In the genomic region with DNA sequence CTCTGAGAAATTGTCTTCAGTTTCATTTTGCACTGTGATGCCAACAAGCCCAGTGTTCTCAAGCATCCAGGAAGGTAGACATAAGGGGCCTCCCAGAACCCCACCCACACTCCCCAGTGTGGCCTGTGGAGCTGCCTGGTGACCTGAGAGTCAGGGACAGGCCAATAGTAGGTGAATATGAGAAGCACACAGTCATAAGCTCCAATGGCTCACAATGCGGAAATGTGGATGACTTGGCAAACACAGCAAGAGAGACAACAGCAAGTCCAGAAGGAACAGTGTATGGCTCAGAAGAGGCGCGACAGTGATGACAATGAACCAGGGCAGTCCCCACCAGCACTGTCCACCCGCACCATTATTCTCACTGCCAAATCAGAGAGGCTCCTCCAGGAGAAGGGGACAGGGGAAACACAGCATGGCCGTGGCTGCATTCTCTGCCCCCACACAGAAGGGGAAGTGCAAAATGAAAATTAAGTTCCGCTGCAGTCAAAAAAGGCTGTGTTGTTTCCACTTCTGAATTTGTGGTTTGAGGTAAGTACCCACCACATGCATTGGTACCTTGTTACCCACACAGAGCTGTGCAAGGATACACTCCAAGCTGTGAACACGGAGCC, we compare ENCODE assay signal across 11 cellular contexts.
DNase-seq lines count a peak whose midpoint lies in the region; ATAC-seq and TF ChIP-seq lines count a peak whose summit lies in the region.
"Had no signal": no experiment of that assay in that cellular context is flagged by ENCODE, and none has a peak within 500 bp of the region (broad histone marks: within the 10 kb centered on the region; RNA-seq: fewer than 3 reads in every experiment).

No MANE protein-coding gene starts in this region.

- peak overlapping the region in 2 of 11 experiments; percentile 5 to 27; a peak in 2 of 22 replicates for H3K27ac ChIP-seq in BLaER1 treated with 17β-estradiol and CSF1 and Interleukin-3, amounts not matched to agents 10 nM and 100 nM
- no peak overlapping the region for H3K27ac ChIP-seq in CD8-positive, alpha-beta T cell (ENCODE audit: low read depth, low read length)
- H3K27ac ChIP-seq in uterus: no peak overlapping the region

- peak overlapping the region; percentile 56 to 80 (median 67) for H3K4me2 ChIP-seq in BLaER1 treated with 17β-estradiol and CSF1 and Interleukin-3, amounts not matched to agents 10 nM and 100 nM

- peaks cover 0 to 2% (median 0%) of the 10 kb centered on the region in 7 donors for H3K9me3 Mint-ChIP-seq in CD14-positive monocyte
- H3K9me3 Mint-ChIP-seq in CD8-positive, alpha-beta T cell: no peaks in the 10 kb centered on the region
- H3K9me3 Mint-ChIP-seq: nephron progenitor cell had no signal

- H3K27me3 Mint-ChIP-seq in CD14-positive monocyte (ENCODE audit: low read depth in 3 of 3): peaks cover 1 to 5% (median 2%) of the 10 kb centered on the region in 3 donors
- H3K27me3 Mint-ChIP-seq in CD8-positive, alpha-beta T cell (ENCODE audit: low read depth): peaks cover 13% of the 10 kb centered on the region

- H3K27me3 ChIP-seq in BLaER1 treated with 17β-estradiol and CSF1 and Interleukin-3, amounts not matched to agents 10 nM and 100 nM: peaks cover 0 to 11% (median 0%) of the 10 kb centered on the region in 11 experiments; a peak in 2 of 22 replicates
- H3K27me3 ChIP-seq in CD8-positive, alpha-beta T cell (ENCODE audit: insufficient read depth, low read length): no peaks in the 10 kb centered on the region
- H3K27me3 ChIP-seq in uterus: no peaks in the 10 kb centered on the region

- CTCF ChIA-PET in CD8-positive, alpha-beta T cell (lab: Charles Lee): no interaction called here

- DNase-seq in KBM-7 (peak; percentile 63), CD14-positive monocyte (ENCODE audit: low spot score) (no peak), uterus (no peak), NCI-H2107 treated with DMSO at 0.1 percent for 48 hours (lab: John Stamatoyannopoulos, UW; ENCODE audit: unreplicated experiment) (no peak)
- no peak for DNase-seq in CD8-positive, alpha-beta T cell
- DNase-seq: central memory CD4-positive, alpha-beta T cell; nephron progenitor cell had no signal

- H3K4me1 ChIP-seq in BLaER1 treated with 17β-estradiol and CSF1 and Interleukin-3, amounts not matched to agents 10 nM and 100 nM: peaks cover 15 to 22% (median 18%) of the 10 kb centered on the region in 10 experiments
- no peaks in the 10 kb centered on the region for H3K4me1 ChIP-seq in CD8-positive, alpha-beta T cell (ENCODE audit: insufficient read depth, low read length)
- no peaks in the 10 kb centered on the region for H3K4me1 ChIP-seq in uterus

- H3K36me3 ChIP-seq in BLaER1 treated with 17β-estradiol and CSF1 and Interleukin-3, amounts not matched to agents 10 nM and 100 nM: no peaks in the 10 kb centered on the region
- no peaks in the 10 kb centered on the region for H3K36me3 ChIP-seq in CD8-positive, alpha-beta T cell (ENCODE audit: insufficient read depth, low read length)
- no peaks in the 10 kb centered on the region for H3K36me3 ChIP-seq in uterus

- in situ Hi-C loops in KBM-7 (cut with MboI; ENCODE audit: low pct_unique_long_range_greater_than_20kb, low sequenced_read_pairs): no loop called here

- no peak overlapping the region for H3K4me3 ChIP-seq in BLaER1 treated with 17β-estradiol and CSF1 and Interleukin-3, amounts not matched to agents 10 nM and 100 nM
- H3K4me3 ChIP-seq in CD8-positive, alpha-beta T cell (ENCODE audit: low read depth, low read length): no peak overlapping the region
- no peak overlapping the region for H3K4me3 ChIP-seq in uterus

- no peak overlapping the region for H3K9ac ChIP-seq in BLaER1 treated with 17β-estradiol and CSF1 and Interleukin-3, amounts not matched to agents 10 nM and 100 nM

- peak overlapping the region in 1 of 2 donors; percentile 16 for H3K4me3 Mint-ChIP-seq in CD14-positive monocyte
- H3K4me3 Mint-ChIP-seq in CD8-positive, alpha-beta T cell: no peak overlapping the region
- H3K4me3 Mint-ChIP-seq: nephron progenitor cell had no signal

- H4K20me1 ChIP-seq in BLaER1 treated with 17β-estradiol and CSF1 and Interleukin-3, amounts not matched to agents 10 nM and 100 nM: no peaks in the 10 kb centered on the region

- intact Hi-C loops in CD14-positive monocyte (cut with micrococcal nuclease) (no loop called here), uterus (cut with DNase I; ENCODE audit: low total_unique reads) (no loop called here)
- intact Hi-C loops in CD8-positive, alpha-beta T cell (cut with DNase I, micrococcal nuclease): no loop called here

- no peak overlapping the region for H3K27ac Mint-ChIP-seq in CD14-positive monocyte
- H3K27ac Mint-ChIP-seq in CD8-positive, alpha-beta T cell: no peak overlapping the region
- H3K27ac Mint-ChIP-seq: nephron progenitor cell had no signal

- H3K9me3 ChIP-seq in BLaER1 treated with 17β-estradiol and CSF1 and Interleukin-3, amounts not matched to agents 10 nM and 100 nM (replicated peaks in 1 of 11): no peaks in the 10 kb centered on the region
- no peaks in the 10 kb centered on the region for H3K9me3 ChIP-seq in CD8-positive, alpha-beta T cell (ENCODE audit: low read length)
- H3K9me3 ChIP-seq in uterus: no peaks in the 10 kb centered on the region

- TF ChIP-seq CTCF in CD14-positive monocyte (IDR thresholded peaks at IDR 0.05) (no peak), uterus (IDR thresholded peaks at IDR 0.05) (no peak)
- TF ChIP-seq CTCF in CD8-positive, alpha-beta T cell (IDR thresholded peaks at IDR 0.05): no peak

- no peaks in the 10 kb centered on the region for H3K4me1 Mint-ChIP-seq in CD14-positive monocyte
- H3K4me1 Mint-ChIP-seq in CD8-positive, alpha-beta T cell (ENCODE audit: low read depth): no peaks in the 10 kb centered on the region
- H3K4me1 Mint-ChIP-seq: nephron progenitor cell had no signal

- peak; percentile 82 for ATAC-seq in GM19025 (IDR thresholded peaks at IDR 0.05; ENCODE audit: low read depth, unreplicated experiment)
- ATAC-seq in HG02763 (IDR thresholded peaks at IDR 0.05; ENCODE audit: unreplicated experiment): peak; percentile 88
- no peak for ATAC-seq in CD8-positive, alpha-beta T cell
- ATAC-seq: Panc1 had no signal

- no peak for TF ChIP-seq POLR2A in uterus (IDR thresholded peaks at IDR 0.05)

- POLR2A ChIA-PET in CD8-positive, alpha-beta T cell (lab: Charles Lee): no interaction called here

- no peaks in the 10 kb centered on the region for H3K36me3 Mint-ChIP-seq in CD14-positive monocyte
- H3K36me3 Mint-ChIP-seq in CD8-positive, alpha-beta T cell: no peaks in the 10 kb centered on the region
